28 cellular contexts compared by ENCODE assay signal in the genomic region with DNA sequence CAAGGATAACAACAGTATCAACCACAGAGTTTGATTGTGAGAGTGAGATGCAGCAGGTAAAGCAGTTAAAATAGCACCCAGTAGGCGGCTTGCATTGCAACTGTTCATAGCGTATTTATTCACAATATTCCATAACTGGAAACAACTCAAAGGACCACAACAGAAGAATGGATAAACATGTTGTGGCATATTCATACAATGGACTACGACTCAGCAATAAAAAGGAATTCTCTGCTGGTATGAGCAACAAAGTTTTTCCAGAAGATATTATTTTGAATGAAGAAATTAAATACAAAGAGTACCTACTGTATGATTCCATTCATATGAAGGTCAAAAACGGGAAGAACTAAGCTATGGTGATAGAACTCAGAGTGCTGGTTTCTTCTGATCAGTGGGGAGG.
"Had no signal": no experiment of that assay in that cellular context is flagged by ENCODE, and none has a peak within 500 bp of the region (broad histone marks: within the 10 kb centered on the region; RNA-seq: fewer than 3 reads in every experiment).

No MANE protein-coding gene starts in this region.

- H3K9me3 ChIP-seq: left lung, lower lobe of right lung, neutrophil, right atrium auricular region, stomach, testis, thyroid gland, transverse colon, upper lobe of left lung, vagina had no signal

- H3K9ac ChIP-seq: neural progenitor cell, parathyroid adenoma had no signal

- H3K27me3 ChIP-seq: left lung, neural progenitor cell, neutrophil, right atrium auricular region, stomach, testis, thyroid gland, transverse colon, upper lobe of left lung, vagina had no signal

- H3K27ac ChIP-seq: left lung, lower lobe of right lung, neural progenitor cell, neutrophil, parathyroid adenoma, right atrium auricular region, skin epidermis, stomach, testis, thyroid gland, transverse colon, upper lobe of left lung, vagina had no signal

- H3K4me3 ChIP-seq: left lung, lower lobe of right lung, neural progenitor cell, right atrium auricular region, skin epidermis, stomach, testis, thyroid gland, transverse colon, upper lobe of left lung, vagina had no signal

- H3K4me1 Mint-ChIP-seq: nephron; neural progenitor cell; stimulated activated naive B cell treated with anti-CD40 and anti-IgM and Interleukin-4, amounts not matched to agents 10 μg/mL and 1 μg/mL and 100 μg/mL, for 72 hours had no signal

- H3K4me3 Mint-ChIP-seq: naive thymus-derived CD8-positive, alpha-beta T cell; nephron; neural progenitor cell; stimulated activated naive B cell treated with anti-CD40 and anti-IgM and Interleukin-4, amounts not matched to agents 10 μg/mL and 1 μg/mL and 100 μg/mL, for 72 hours had no signal

- DNase-seq: kidney; left colon; left lung; lower lobe of right lung; mammary epithelial cell; mesenchymal stem cell; naive thymus-derived CD8-positive, alpha-beta T cell; occipital lobe; stimulated activated CD4-positive, alpha-beta T cell treated with anti-CD3 and anti-CD28 coated beads, Interleukin-12 subunit alpha, Interleukin-12 subunit beta, amount 100 ng/mL, for 4 hours; stimulated activated CD4-positive, alpha-beta T cell treated with anti-CD3 and anti-CD28 coated beads, Interleukin-15, amount 100 ng/mL, for 24 hours; stimulated activated CD4-positive, alpha-beta T cell treated with anti-CD3 and anti-CD28 coated beads, Interleukin-2, amount 100 ng/mL, for 24 hours; stimulated activated CD4-positive, alpha-beta T cell treated with anti-CD3 and anti-CD28 coated beads, Interleukin-4, amount 100 ng/mL, for 1 hour; stimulated activated naive B cell treated with anti-CD40 and anti-IgM and Interleukin-4, amounts not matched to agents 10 μg/mL and 1 μg/mL and 100 μg/mL, for 72 hours; stimulated activated naive CD8-positive, alpha-beta T cell treated with anti-CD3 and anti-CD28 coated beads, Interleukin-15, Interleukin-2, amounts not matched to agents 100 U/mL and 50 U/mL, for 24 hours; stomach; testis; thyroid gland; transverse colon; upper lobe of left lung had no signal

- ATAC-seq: left colon; left lung; lower lobe of right lung; naive thymus-derived CD8-positive, alpha-beta T cell; sciatic nerve; stimulated activated naive B cell treated with anti-CD40 and anti-IgM and Interleukin-4, amounts not matched to agents 10 μg/mL and 1 μg/mL and 100 μg/mL, for 72 hours; stimulated activated naive CD8-positive, alpha-beta T cell treated with anti-CD3 and anti-CD28 coated beads, Interleukin-15, Interleukin-2, amounts not matched to agents 100 U/mL and 50 U/mL, for 24 hours had no signal

- H3K27ac Mint-ChIP-seq: nephron; neural progenitor cell; progenitor cell of endocrine pancreas; stimulated activated naive B cell treated with anti-CD40 and anti-IgM and Interleukin-4, amounts not matched to agents 10 μg/mL and 1 μg/mL and 100 μg/mL, for 72 hours had no signal

- H3K36me3 ChIP-seq: neural progenitor cell had no signal

- FAIRE-seq: kidney had no signal

- H3K79me2 ChIP-seq: parathyroid adenoma had no signal

- H3K9me3 Mint-ChIP-seq: naive thymus-derived CD8-positive, alpha-beta T cell; nephron; neural progenitor cell; stimulated activated naive B cell treated with anti-CD40 and anti-IgM and Interleukin-4, amounts not matched to agents 10 μg/mL and 1 μg/mL and 100 μg/mL, for 72 hours had no signal

- H3K27me3 Mint-ChIP-seq: naive thymus-derived CD8-positive, alpha-beta T cell; progenitor cell of endocrine pancreas; stimulated activated naive B cell treated with anti-CD40 and anti-IgM and Interleukin-4, amounts not matched to agents 10 μg/mL and 1 μg/mL and 100 μg/mL, for 72 hours had no signal

- H3K4me2 ChIP-seq: neural progenitor cell had no signal

- H2AFZ ChIP-seq: neural progenitor cell, parathyroid adenoma had no signal

- H3K4me1 ChIP-seq: left lung, lower lobe of right lung, parathyroid adenoma, right atrium auricular region, stomach, testis, thyroid gland, transverse colon, upper lobe of left lung, vagina had no signal
